In genomic region chr7:19872094-19872493, GRCh38 we compare ENCODE assay signal across 7 cellular contexts.
"Had no signal": no experiment of that assay in that cellular context is flagged by ENCODE, and none has a peak within 500 bp of the region (broad histone marks: within the 10 kb centered on the region; RNA-seq: fewer than 3 reads in every experiment).

No MANE protein-coding gene starts in this region.

- H3K9ac ChIP-seq: KMS-11 had no signal

- H3K4me3 ChIP-seq: GM23338, HAP-1 had no signal

- H2AFZ ChIP-seq: GM23338 had no signal

- H3K4me2 ChIP-seq: GM23338, KMS-11 had no signal

- FAIRE-seq: H1, HTR-8/SVneo had no signal

- DNase-seq: H7, KBM-7 had no signal

- H3K36me3 ChIP-seq: HAP-1 had no signal

- H3K9me3 ChIP-seq: HAP-1 had no signal

- H3K4me1 ChIP-seq: HAP-1 had no signal

- ATAC-seq: GM23338 had no signal

- H3K27ac ChIP-seq: KMS-11 had no signal
